In the genomic region with DNA sequence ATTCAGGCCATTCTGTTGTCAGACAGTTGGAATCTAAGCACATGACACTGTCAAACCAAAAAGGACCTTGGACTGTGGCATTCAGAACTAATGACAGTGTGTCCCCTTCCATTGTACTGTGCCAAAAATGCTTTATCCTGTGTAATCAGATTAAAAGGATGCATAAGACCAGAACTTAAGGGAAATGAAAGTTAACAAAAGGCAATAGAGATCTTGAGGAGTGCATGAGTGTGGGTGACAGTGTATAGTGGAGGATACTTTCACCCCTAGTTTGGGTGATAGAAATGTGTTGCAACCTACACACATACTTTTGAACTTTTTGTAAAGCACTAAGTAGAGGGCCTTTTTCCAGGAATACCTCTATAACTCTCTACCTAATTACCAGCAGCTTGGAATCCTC, we compare ENCODE assay signal across 1 cellular context.
TF ChIP-seq lines count a peak whose summit lies in the region.

No MANE protein-coding gene starts in this region.

TF ChIP-seq in GM12878, 131 proteins besides CTCF, POLR2A, EP300 and RAD21 (continued from another document):
- TF ChIP-seq, protein P1, sequence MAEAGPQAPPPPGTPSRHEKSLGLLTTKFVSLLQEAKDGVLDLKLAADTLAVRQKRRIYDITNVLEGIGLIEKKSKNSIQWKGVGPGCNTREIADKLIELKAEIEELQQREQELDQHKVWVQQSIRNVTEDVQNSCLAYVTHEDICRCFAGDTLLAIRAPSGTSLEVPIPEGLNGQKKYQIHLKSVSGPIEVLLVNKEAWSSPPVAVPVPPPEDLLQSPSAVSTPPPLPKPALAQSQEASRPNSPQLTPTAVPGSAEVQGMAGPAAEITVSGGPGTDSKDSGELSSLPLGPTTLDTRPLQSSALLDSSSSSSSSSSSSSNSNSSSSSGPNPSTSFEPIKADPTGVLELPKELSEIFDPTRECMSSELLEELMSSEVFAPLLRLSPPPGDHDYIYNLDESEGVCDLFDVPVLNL (IDR thresholded peaks at IDR 0.05; ENCODE audit: low read depth, low read length) = no peak
- TF ChIP-seq NR2C2 (IDR thresholded peaks at IDR 0.05; ENCODE audit: borderline replicate concordance, control insufficient read depth, insufficient read length, low read depth) = no peak
- no peak for TF ChIP-seq CEBPB (IDR thresholded peaks at IDR 0.05; ENCODE audit: borderline replicate concordance in 1 of 2, low read depth in 2 of 2, low read length in 2 of 2)
- TF ChIP-seq NFIC (IDR thresholded peaks at IDR 0.05; ENCODE audit: low read depth, low read length) = no peak
- no peak for TF ChIP-seq BACH1 (IDR thresholded peaks at IDR 0.05; ENCODE audit: borderline replicate concordance)
- TF ChIP-seq YBX1 (IDR thresholded peaks at IDR 0.05) = no peak
- no peak for TF ChIP-seq KAT2A (conservative IDR thresholded peaks at IDR 0.05; ENCODE audit: control insufficient read depth, low read depth, low read length)
- TF ChIP-seq, protein P2, sequence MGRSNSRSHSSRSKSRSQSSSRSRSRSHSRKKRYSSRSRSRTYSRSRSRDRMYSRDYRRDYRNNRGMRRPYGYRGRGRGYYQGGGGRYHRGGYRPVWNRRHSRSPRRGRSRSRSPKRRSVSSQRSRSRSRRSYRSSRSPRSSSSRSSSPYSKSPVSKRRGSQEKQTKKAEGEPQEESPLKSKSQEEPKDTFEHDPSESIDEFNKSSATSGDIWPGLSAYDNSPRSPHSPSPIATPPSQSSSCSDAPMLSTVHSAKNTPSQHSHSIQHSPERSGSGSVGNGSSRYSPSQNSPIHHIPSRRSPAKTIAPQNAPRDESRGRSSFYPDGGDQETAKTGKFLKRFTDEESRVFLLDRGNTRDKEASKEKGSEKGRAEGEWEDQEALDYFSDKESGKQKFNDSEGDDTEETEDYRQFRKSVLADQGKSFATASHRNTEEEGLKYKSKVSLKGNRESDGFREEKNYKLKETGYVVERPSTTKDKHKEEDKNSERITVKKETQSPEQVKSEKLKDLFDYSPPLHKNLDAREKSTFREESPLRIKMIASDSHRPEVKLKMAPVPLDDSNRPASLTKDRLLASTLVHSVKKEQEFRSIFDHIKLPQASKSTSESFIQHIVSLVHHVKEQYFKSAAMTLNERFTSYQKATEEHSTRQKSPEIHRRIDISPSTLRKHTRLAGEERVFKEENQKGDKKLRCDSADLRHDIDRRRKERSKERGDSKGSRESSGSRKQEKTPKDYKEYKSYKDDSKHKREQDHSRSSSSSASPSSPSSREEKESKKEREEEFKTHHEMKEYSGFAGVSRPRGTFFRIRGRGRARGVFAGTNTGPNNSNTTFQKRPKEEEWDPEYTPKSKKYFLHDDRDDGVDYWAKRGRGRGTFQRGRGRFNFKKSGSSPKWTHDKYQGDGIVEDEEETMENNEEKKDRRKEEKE (IDR thresholded peaks at IDR 0.05) = no peak
- no peak for TF ChIP-seq WRNIP1 (IDR thresholded peaks at IDR 0.05; ENCODE audit: borderline replicate concordance, low read depth, low read length)
- TF ChIP-seq PAX5 (IDR thresholded peaks at IDR 0.05; ENCODE audit: borderline replicate concordance, low read depth, low read length) = no peak
- no peak for TF ChIP-seq NFYA (IDR thresholded peaks at IDR 0.05; ENCODE audit: borderline replicate concordance, low read depth, low read length)
- no peak for TF ChIP-seq HDAC2 (IDR thresholded peaks at IDR 0.05)
- no peak for TF ChIP-seq MEF2B (IDR thresholded peaks at IDR 0.05; ENCODE audit: partially characterized antibody, poor library complexity, severe bottlenecking)
- TF ChIP-seq GABPA (IDR thresholded peaks at IDR 0.05; ENCODE audit: low read depth) = no peak
- no peak for TF ChIP-seq SMARCA5 (IDR thresholded peaks at IDR 0.05)
